Comparison of ENCODE assay signal across 11 cellular contexts in genomic region chr10:125102216-125102615, GRCh38. TPM values are rescaled to one million over a fixed set of nuclear protein-coding genes. Genes with fewer than 3 reads are reported as not detected.
DNase-seq lines count a peak whose midpoint lies in the region; ATAC-seq and TF ChIP-seq lines count a peak whose summit lies in the region.
"Had no signal": no experiment of that assay in that cellular context is flagged by ENCODE, and none has a peak within 500 bp of the region (broad histone marks: within the 10 kb centered on the region; RNA-seq: fewer than 3 reads in every experiment).

No MANE protein-coding gene starts in this region.

- H3K36me3 ChIP-seq in SJCRH30: peaks cover 1% of the 10 kb centered on the region; the same call in 1 of the 2 replicates

- TF ChIP-seq CTCF in choroid plexus epithelial cell (conservative IDR thresholded peaks at IDR 0.05; ENCODE audit: low read depth, low read length) (no peak), neural crest cell (conservative IDR thresholded peaks at IDR 0.05) (no peak)

- no peaks in the 10 kb centered on the region for H3K9me3 ChIP-seq in SJCRH30 (replicated peaks)

- no peak overlapping the region for H3K4me3 Mint-ChIP-seq in neural crest cell
- H3K4me3 Mint-ChIP-seq: activated naive CD8-positive, alpha-beta T cell treated with anti-CD3 and anti-CD28 coated beads, Interleukin-2, amount 50 U/mL, for 24 hours had no signal

- H3K4me1 Mint-ChIP-seq in neural crest cell: peaks cover 75% of the 10 kb centered on the region
- H3K4me1 Mint-ChIP-seq: activated naive CD8-positive, alpha-beta T cell treated with anti-CD3 and anti-CD28 coated beads, Interleukin-2, amount 50 U/mL, for 24 hours had no signal

- ATAC-seq in GM19463 (IDR thresholded peaks at IDR 0.05; ENCODE audit: unreplicated experiment): no peak
- ATAC-seq in GM18867 (IDR thresholded peaks at IDR 0.05; ENCODE audit: unreplicated experiment): no peak
- ATAC-seq: activated naive CD8-positive, alpha-beta T cell treated with anti-CD3 and anti-CD28 coated beads, Interleukin-2, amount 50 U/mL, for 24 hours had no signal

- DNase-seq in GF-D8 (lab: John Stamatoyannopoulos, UW) (peak; percentile 77), NCI-H69 (lab: John Stamatoyannopoulos, UW) (peak; percentile 30), choroid plexus epithelial cell (ENCODE audit: low read depth) (peak; percentile 86), neural crest cell (ENCODE audit: low read depth, low spot score) (no peak), DMS53 treated with DMSO at 0.1 percent for 48 hours (lab: John Stamatoyannopoulos, UW; ENCODE audit: unreplicated experiment) (no peak), SJCRH30 (no peak)
- DNase-seq: activated CD4-positive, alpha-beta T cell treated with anti-CD3 and anti-CD28 coated beads for 4 hours; activated naive CD8-positive, alpha-beta T cell treated with anti-CD3 and anti-CD28 coated beads, Interleukin-2, amount 50 U/mL, for 24 hours; RPMI8226 had no signal

- H3K27ac ChIP-seq in SJCRH30: no peak overlapping the region

- no peak overlapping the region for H3K4me3 ChIP-seq in choroid plexus epithelial cell (ENCODE audit: low read depth, low read length)
- no peak overlapping the region for H3K4me3 ChIP-seq in SJCRH30

- no peaks in the 10 kb centered on the region for H3K27me3 ChIP-seq in SJCRH30

- H3K36me3 Mint-ChIP-seq in neural crest cell (ENCODE audit: low read depth): peaks cover 11% of the 10 kb centered on the region

- no peaks in the 10 kb centered on the region for H3K27me3 Mint-ChIP-seq in neural crest cell (ENCODE audit: low read depth)
- H3K27me3 Mint-ChIP-seq: activated naive CD8-positive, alpha-beta T cell treated with anti-CD3 and anti-CD28 coated beads, Interleukin-2, amount 50 U/mL, for 24 hours had no signal

- H3K9me3 Mint-ChIP-seq in neural crest cell: no peaks in the 10 kb centered on the region
- H3K9me3 Mint-ChIP-seq: activated naive CD8-positive, alpha-beta T cell treated with anti-CD3 and anti-CD28 coated beads, Interleukin-2, amount 50 U/mL, for 24 hours had no signal

- H3K27ac Mint-ChIP-seq in neural crest cell (ENCODE audit: unreplicated experiment): peak overlapping the region; percentile 67
- H3K27ac Mint-ChIP-seq: activated naive CD8-positive, alpha-beta T cell treated with anti-CD3 and anti-CD28 coated beads, Interleukin-2, amount 50 U/mL, for 24 hours had no signal

- H3K4me1 ChIP-seq in SJCRH30: no peaks in the 10 kb centered on the region

RNA-seq across cellular contexts. Expression of gene CTBP2, which starts 58.1 kb away (rescaled TPM):
- total RNA-seq in neural crest cell: 127 TPM in 2 replicates
- 67.8 and 69.0 TPM in 2 replicates for total RNA-seq in SJCRH30 (2014; rRNA removed; shearing (Covaris generic))

Comparison
In these comparisons a context has a peak if more than half of its experiments do, and no peak if none do; other contexts are left out.
1. DNase-seq: peak in GF-D8 (single experiment), NCI-H69 (single experiment) and choroid plexus epithelial cell (single experiment); none in neural crest cell (single experiment), DMS53 treated with DMSO at 0.1 percent for 48 hours (single experiment) and SJCRH30 (0 of 2).